Comparison of ENCODE assay signal across 9 cellular contexts in genomic region chr20:35307666-35308653, GRCh38. TPM values are rescaled to one million over a fixed set of nuclear protein-coding genes. Genes with fewer than 3 reads are reported as not detected.
A peak's percentile ranks its signal among the peaks of the same experiment; 100 is the strongest.
DNase-seq lines count a peak whose midpoint lies in the region; ATAC-seq and TF ChIP-seq lines count a peak whose summit lies in the region.
"Had no signal": no experiment of that assay in that cellular context is flagged by ENCODE, and none has a peak within 500 bp of the region (broad histone marks: within the 10 kb centered on the region; RNA-seq: fewer than 3 reads in every experiment).

No MANE protein-coding gene starts in this region.

- peak overlapping the region; percentile 64 for H3K27ac ChIP-seq in muscle layer of colon (ENCODE audit: low read depth, low read length)

- CTCF ChIA-PET in BJ (lab: Yijun Ruan, JAX), result interaction anchor here (1.0 to 15.0 kb wide), 12 partner anchors 7 to 147 kb away, joined by 3 to 392 read pairs (median 4); partner anchors contain the start of genes CEP250, EIF6 and GDF5
- CTCF ChIA-PET in GM10248 (lab: Yijun Ruan, JAX), result interaction anchor here (0.7 to 12.8 kb wide), 15 partner anchors 9 to 178 kb away, joined by 3 to 108 read pairs (median 4); partner anchors contain the start of gene CEP250

- no peaks in the 10 kb centered on the region; the same call in 1 of the 2 replicates for H3K36me3 ChIP-seq in BJ (ENCODE audit: control insufficient read depth, insufficient read depth, low read length)
- H3K36me3 ChIP-seq in muscle layer of colon (ENCODE audit: insufficient read depth, low read length), result peaks cover 8% of the 10 kb centered on the region

- POLR2A ChIA-PET in BJ (lab: Charles Lee), result interaction anchor here (0.6 kb wide), 2 partner anchors 9 to 105 kb away, joined by 3 read pairs; no protein-coding TSS in a partner anchor
- POLR2A ChIA-PET in GM10248 (lab: Yijun Ruan, JAX), result no interaction called here

- H3K9me3 ChIP-seq in muscle layer of colon (ENCODE audit: low read length), result no peaks in the 10 kb centered on the region

- H3K27me3 ChIP-seq in BJ (ENCODE audit: control insufficient read depth, insufficient read depth, low read length), result no peaks in the 10 kb centered on the region
- no peaks in the 10 kb centered on the region for H3K27me3 ChIP-seq in muscle layer of colon (ENCODE audit: control insufficient read depth in 1 of 2, insufficient read depth in 2 of 2, low read length in 2 of 2)

- TF ChIP-seq CTCF in BJ (IDR thresholded peaks at IDR 0.05; ENCODE audit: insufficient read depth, low read depth, low read length) (no peak), GM10248 (IDR thresholded peaks at IDR 0.05; ENCODE audit: control extremely low read depth, extremely low read depth, low read depth, missing control alignments) (no peak)

- peak; percentile 49 for DNase-seq in BJ (ENCODE audit: low read depth)
- DNase-seq in NCI-H2081 (lab: John Stamatoyannopoulos, UW), result peak; percentile 40 to 79
- DNase-seq in dedifferentiated amniotic fluid mesenchymal stem cell (ENCODE audit: extremely low spot score), result peak; percentile 26
- no peak for DNase-seq in stimulated activated CD4-positive, alpha-beta T cell treated with anti-CD3 and anti-CD28 coated beads, Interleukin-2, amount 100 ng/mL, for 24 hours
- DNase-seq in activated CD4-positive, alpha-beta T cell treated with anti-CD3 and anti-CD28 coated beads for 4 hours, result no peak
- no peak for DNase-seq in GM10248 (ENCODE audit: extremely low spot score)
- DNase-seq: naive B cell had no signal

- H3K9ac ChIP-seq in muscle layer of colon (ENCODE audit: low read length), result no peak overlapping the region

- ATAC-seq in GM21515 (IDR thresholded peaks at IDR 0.05; ENCODE audit: unreplicated experiment), result no peak

- peaks cover 47% of the 10 kb centered on the region for H3K4me1 ChIP-seq in muscle layer of colon (ENCODE audit: insufficient read depth, low read length)

- no peak overlapping the region for H3K4me3 ChIP-seq in BJ (ENCODE audit: low read depth, low read length)
- H3K4me3 ChIP-seq in muscle layer of colon (ENCODE audit: low read depth in 1 of 2, low read length in 2 of 2), result no peak overlapping the region

RNA-seq across cellular contexts. Expression of gene FAM83C, which starts 15.7 kb away (rescaled TPM):
- not detected in 2 replicates for polyA plus RNA-seq in BJ (2011; rRNA removed)
- not detected in 2 replicates for polyA minus RNA-seq in BJ (2011; rRNA and poly(A)+ RNA removed)

RNA-seq across cellular contexts. Expression of gene EIF6, which starts 23.4 kb away (rescaled TPM):
- 182 and 261 TPM in 2 replicates for polyA plus RNA-seq in BJ (2011; rRNA removed)
- 84.4 and 154 TPM in 2 replicates for polyA minus RNA-seq in BJ (2011; rRNA and poly(A)+ RNA removed)

RNA-seq across cellular contexts. Expression of gene MMP24OS, which starts 30.0 kb away (rescaled TPM):
- 45.4 and 47.6 TPM in 2 replicates for polyA plus RNA-seq in BJ (2011; rRNA removed)
- 41.9 and 44.0 TPM in 2 replicates for polyA minus RNA-seq in BJ (2011; rRNA and poly(A)+ RNA removed)

Comparison
In these comparisons a context has a peak if more than half of its experiments do, and no peak if none do; other contexts are left out.
1. DNase-seq: peak in BJ (single experiment), NCI-H2081 (2 of 2) and dedifferentiated amniotic fluid mesenchymal stem cell (single experiment); none in stimulated activated CD4-positive, alpha-beta T cell treated with anti-CD3 and anti-CD28 coated beads, Interleukin-2, amount 100 ng/mL, for 24 hours (0 of 2), activated CD4-positive, alpha-beta T cell treated with anti-CD3 and anti-CD28 coated beads for 4 hours (0 of 2) and GM10248 (single experiment).